In genomic region chr12:14258468-14258947, GRCh38 we compare ENCODE assay signal across 8 cellular contexts.
A peak's percentile ranks its signal among the peaks of the same experiment; 100 is the strongest.
DNase-seq lines count a peak whose midpoint lies in the region; ATAC-seq and TF ChIP-seq lines count a peak whose summit lies in the region.

No MANE protein-coding gene starts in this region.

- H3K36me3 ChIP-seq in lower lobe of right lung, result no peaks in the 10 kb centered on the region
- no peaks in the 10 kb centered on the region for H3K36me3 ChIP-seq in testis (ENCODE audit: low read depth, missing control alignments)

- H3K9me3 ChIP-seq in lower lobe of right lung, result no peaks in the 10 kb centered on the region
- no peaks in the 10 kb centered on the region for H3K9me3 ChIP-seq in testis

- H3K4me3 ChIP-seq in lower lobe of right lung, result peak overlapping the region; percentile 22
- H3K4me3 ChIP-seq in testis, result no peak overlapping the region

- peaks cover 30% of the 10 kb centered on the region for H3K36me3 Mint-ChIP-seq in T-helper 2 cell treated with Interferon-gamma antibody and Interleukin-4, amounts not matched to agents 5 μg/mL and 100 μg/mL, for 36 hours (ENCODE audit: low read depth)
- H3K36me3 Mint-ChIP-seq in activated T-helper 2 cell treated with anti-CD3 and anti-CD28 coated beads, Interferon-gamma antibody, Interleukin-2, Interleukin-4, amounts not matched to agents 10 μg/mL and 5 μg/mL and 100 μg/mL, durations not matched to agents 14 hours and 24 hours and 36 hours (ENCODE audit: low read depth), result peaks cover 29% of the 10 kb centered on the region

- TF ChIP-seq CTCF in lower lobe of right lung (IDR thresholded peaks at IDR 0.05), result no peak
- no peak for TF ChIP-seq CTCF in testis (IDR thresholded peaks at IDR 0.05)

- H3K27me3 ChIP-seq in lower lobe of right lung (ENCODE audit: low read depth) (no peaks in the 10 kb centered on the region), testis (no peaks in the 10 kb centered on the region)

- WGBS in testis, 2 donors, result 14 to 42% methylated on average over 4 of the region's 4 CpGs

- no peaks in the 10 kb centered on the region for H3K27me3 Mint-ChIP-seq in T-helper 2 cell treated with Interferon-gamma antibody and Interleukin-4, amounts not matched to agents 5 μg/mL and 100 μg/mL, for 36 hours (ENCODE audit: low read depth)
- no peaks in the 10 kb centered on the region for H3K27me3 Mint-ChIP-seq in activated T-helper 2 cell treated with anti-CD3 and anti-CD28 coated beads, Interferon-gamma antibody, Interleukin-2, Interleukin-4, amounts not matched to agents 10 μg/mL and 5 μg/mL and 100 μg/mL, durations not matched to agents 14 hours and 24 hours and 36 hours (ENCODE audit: low read depth)

- H3K27ac ChIP-seq in lower lobe of right lung, result peak overlapping the region; percentile 92
- H3K27ac ChIP-seq in testis, result peak overlapping the region; percentile 89 to 96

- peak overlapping the region; percentile 99 for H3K27ac Mint-ChIP-seq in T-helper 2 cell treated with Interferon-gamma antibody and Interleukin-4, amounts not matched to agents 5 μg/mL and 100 μg/mL, for 36 hours
- peak overlapping the region; percentile 95 for H3K27ac Mint-ChIP-seq in activated T-helper 2 cell treated with anti-CD3 and anti-CD28 coated beads, Interferon-gamma antibody, Interleukin-2, Interleukin-4, amounts not matched to agents 10 μg/mL and 5 μg/mL and 100 μg/mL, durations not matched to agents 14 hours and 24 hours and 36 hours

- peaks cover 59% of the 10 kb centered on the region for H3K4me1 ChIP-seq in lower lobe of right lung
- peaks cover 54% of the 10 kb centered on the region for H3K4me1 ChIP-seq in testis

- H3K9me3 Mint-ChIP-seq in T-helper 2 cell treated with Interferon-gamma antibody and Interleukin-4, amounts not matched to agents 5 μg/mL and 100 μg/mL, for 36 hours, result peaks cover 33% of the 10 kb centered on the region
- H3K9me3 Mint-ChIP-seq in activated T-helper 2 cell treated with anti-CD3 and anti-CD28 coated beads, Interferon-gamma antibody, Interleukin-2, Interleukin-4, amounts not matched to agents 10 μg/mL and 5 μg/mL and 100 μg/mL, durations not matched to agents 14 hours and 24 hours and 36 hours, result peaks cover 23% of the 10 kb centered on the region

- TF ChIP-seq POLR2A in testis (IDR thresholded peaks at IDR 0.05), result no peak

- H3K4me3 Mint-ChIP-seq in T-helper 2 cell treated with Interferon-gamma antibody and Interleukin-4, amounts not matched to agents 5 μg/mL and 100 μg/mL, for 36 hours, result peak overlapping the region; percentile 60
- no peak overlapping the region for H3K4me3 Mint-ChIP-seq in activated T-helper 2 cell treated with anti-CD3 and anti-CD28 coated beads, Interferon-gamma antibody, Interleukin-2, Interleukin-4, amounts not matched to agents 10 μg/mL and 5 μg/mL and 100 μg/mL, durations not matched to agents 14 hours and 24 hours and 36 hours (ENCODE audit: low read depth)

- ATAC-seq in lower lobe of right lung, result peak; percentile 2 to 4
- no peak for ATAC-seq in HG03432 (IDR thresholded peaks at IDR 0.05; ENCODE audit: unreplicated experiment)
- ATAC-seq in GM19023 (IDR thresholded peaks at IDR 0.05; ENCODE audit: unreplicated experiment), result no peak

- DNase-seq in T-helper 2 cell treated with Interferon-gamma antibody and Interleukin-4, amounts not matched to agents 5 μg/mL and 100 μg/mL, for 36 hours (ENCODE audit: low spot score), result no peak
- no peak for DNase-seq in T-helper 2 cell
- DNase-seq in activated T-helper 2 cell treated with anti-CD3 and anti-CD28 coated beads, Interferon-gamma antibody, Interleukin-2, Interleukin-4, amounts not matched to agents 10 μg/mL and 5 μg/mL and 100 μg/mL, durations not matched to agents 14 hours and 24 hours and 36 hours (ENCODE audit: low spot score), result no peak
- DNase-seq in lower lobe of right lung, result no peak
- peak; percentile 36 for DNase-seq in testis
- no peak for DNase-seq in NCI-H1048 (lab: John Stamatoyannopoulos, UW)

- H3K4me1 Mint-ChIP-seq in T-helper 2 cell treated with Interferon-gamma antibody and Interleukin-4, amounts not matched to agents 5 μg/mL and 100 μg/mL, for 36 hours (ENCODE audit: low read depth), result peaks cover 61% of the 10 kb centered on the region
- H3K4me1 Mint-ChIP-seq in activated T-helper 2 cell treated with anti-CD3 and anti-CD28 coated beads, Interferon-gamma antibody, Interleukin-2, Interleukin-4, amounts not matched to agents 10 μg/mL and 5 μg/mL and 100 μg/mL, durations not matched to agents 14 hours and 24 hours and 36 hours (ENCODE audit: low read depth), result peaks cover 48% of the 10 kb centered on the region

- intact Hi-C loops in activated T-helper 2 cell treated with anti-CD3 and anti-CD28 coated beads, Interferon-gamma antibody, Interleukin-2, Interleukin-4, amounts not matched to agents 10 μg/mL and 5 μg/mL and 100 μg/mL, durations not matched to agents 14 hours and 24 hours and 36 hours (cut with micrococcal nuclease), result no loop called here
- intact Hi-C loops in lower lobe of right lung (cut with DNase I) (no loop called here), testis (cut with DNase I; ENCODE audit: low total_unique reads) (no loop called here)

Comparison
In these comparisons a context has a peak if more than half of its experiments do, and no peak if none do; other contexts are left out.
1. ATAC-seq: peak in lower lobe of right lung (2 of 2); none in HG03432 (single experiment) and GM19023 (single experiment).